Comparison of ENCODE assay signal across 20 cellular contexts in genomic region chr9:18825775-18826174, GRCh38.
DNase-seq lines count a peak whose midpoint lies in the region; ATAC-seq and TF ChIP-seq lines count a peak whose summit lies in the region.
"Had no signal": no experiment of that assay in that cellular context is flagged by ENCODE, and none has a peak within 500 bp of the region (broad histone marks: within the 10 kb centered on the region; RNA-seq: fewer than 3 reads in every experiment).

No MANE protein-coding gene starts in this region.

- H3K4me3 ChIP-seq in CD8-positive, alpha-beta T cell (ENCODE audit: low read depth, low read length) = no peak overlapping the region
- H3K4me3 ChIP-seq in naive thymus-derived CD4-positive, alpha-beta T cell (ENCODE audit: low read length) = no peak overlapping the region
- H3K4me3 ChIP-seq: esophagus muscularis mucosa, sigmoid colon, suprapubic skin, uterus had no signal

- H3K4me1 ChIP-seq in CD8-positive, alpha-beta T cell (ENCODE audit: insufficient read depth, low read length) = peaks cover 9% of the 10 kb centered on the region
- H3K4me1 ChIP-seq in naive thymus-derived CD4-positive, alpha-beta T cell (ENCODE audit: control insufficient read depth in 2 of 2, insufficient read depth in 2 of 2, low read length in 2 of 2) = peaks cover 0 to 8% of the 10 kb centered on the region in 2 donors
- H3K4me1 ChIP-seq: suprapubic skin, uterus had no signal

- no peaks in the 10 kb centered on the region for H3K36me3 Mint-ChIP-seq in activated CD4-positive, alpha-beta T cell treated with anti-CD3 and anti-CD28 coated beads, Interleukin-2, amount 10 ng/mL, durations not matched to agents 24 days and 14 days (ENCODE audit: low read depth)
- no peaks in the 10 kb centered on the region for H3K36me3 Mint-ChIP-seq in CD8-positive, alpha-beta T cell
- H3K36me3 Mint-ChIP-seq in naive thymus-derived CD4-positive, alpha-beta T cell = no peaks in the 10 kb centered on the region
- no peaks in the 10 kb centered on the region for H3K36me3 Mint-ChIP-seq in activated CD4-positive, alpha-beta memory T cell treated with anti-CD3 and anti-CD28 coated beads for 36 hours
- H3K36me3 Mint-ChIP-seq: CD14-positive monocyte, memory B cell, naive B cell had no signal

- ATAC-seq in CD8-positive, alpha-beta T cell = no peak
- ATAC-seq in naive thymus-derived CD4-positive, alpha-beta T cell = no peak
- no peak for ATAC-seq in GM21723 (IDR thresholded peaks at IDR 0.05; ENCODE audit: unreplicated experiment)
- ATAC-seq: activated CD4-positive, CD25-positive, alpha-beta regulatory T cell treated with anti-CD3 and anti-CD28 coated beads, Interleukin-2, amount 50 U/mL, for 24 hours had no signal

- CTCF ChIA-PET in CD8-positive, alpha-beta T cell (lab: Charles Lee) = no interaction called here
- CTCF ChIA-PET in naive thymus-derived CD4-positive, alpha-beta T cell (lab: Charles Lee) = no interaction called here
- CTCF ChIA-PET in activated CD4-positive, alpha-beta memory T cell treated with anti-CD3 and anti-CD28 coated beads for 36 hours (lab: Charles Lee) = no interaction called here

- H3K4me1 Mint-ChIP-seq in activated CD4-positive, alpha-beta T cell treated with anti-CD3 and anti-CD28 coated beads, Interleukin-2, amount 10 ng/mL, durations not matched to agents 24 days and 14 days = peaks cover 8% of the 10 kb centered on the region
- H3K4me1 Mint-ChIP-seq in CD8-positive, alpha-beta T cell (ENCODE audit: low read depth) = peaks cover 8% of the 10 kb centered on the region
- H3K4me1 Mint-ChIP-seq in naive thymus-derived CD4-positive, alpha-beta T cell = peaks cover 9 to 32% (median 17%) of the 10 kb centered on the region in 7 donors
- H3K4me1 Mint-ChIP-seq in activated CD4-positive, alpha-beta memory T cell treated with anti-CD3 and anti-CD28 coated beads for 36 hours (ENCODE audit: low read depth) = peaks cover 10% of the 10 kb centered on the region
- H3K4me1 Mint-ChIP-seq: CD14-positive monocyte, memory B cell, naive B cell had no signal

- peak overlapping the region; percentile 0 for H3K27ac Mint-ChIP-seq in activated CD4-positive, alpha-beta T cell treated with anti-CD3 and anti-CD28 coated beads, Interleukin-2, amount 10 ng/mL, durations not matched to agents 24 days and 14 days
- H3K27ac Mint-ChIP-seq in CD8-positive, alpha-beta T cell = peak overlapping the region; percentile 35
- peak overlapping the region; percentile 1 to 76 (median 44) for H3K27ac Mint-ChIP-seq in naive thymus-derived CD4-positive, alpha-beta T cell
- H3K27ac Mint-ChIP-seq in activated CD4-positive, alpha-beta memory T cell treated with anti-CD3 and anti-CD28 coated beads for 36 hours = no peak overlapping the region
- H3K27ac Mint-ChIP-seq: CD14-positive monocyte, memory B cell, naive B cell had no signal

- no peaks in the 10 kb centered on the region for H3K9me3 ChIP-seq in CD8-positive, alpha-beta T cell (ENCODE audit: low read length)
- no peaks in the 10 kb centered on the region for H3K9me3 ChIP-seq in naive thymus-derived CD4-positive, alpha-beta T cell (ENCODE audit: control insufficient read depth in 2 of 3, low read length in 3 of 3)
- H3K9me3 ChIP-seq: esophagus muscularis mucosa, sigmoid colon, suprapubic skin, uterus had no signal

- H3K27me3 ChIP-seq in CD8-positive, alpha-beta T cell (ENCODE audit: insufficient read depth, low read length) = no peaks in the 10 kb centered on the region
- no peaks in the 10 kb centered on the region for H3K27me3 ChIP-seq in naive thymus-derived CD4-positive, alpha-beta T cell (ENCODE audit: control insufficient read depth in 2 of 2, insufficient read depth in 2 of 2, low read length in 2 of 2)
- H3K27me3 ChIP-seq: esophagus muscularis mucosa, sigmoid colon, suprapubic skin, uterus had no signal

- intact Hi-C loops in activated CD4-positive, alpha-beta T cell treated with anti-CD3 and anti-CD28 coated beads, Interleukin-2, amount 10 ng/mL, durations not matched to agents 24 days and 14 days (cut with micrococcal nuclease) = no loop called here
- intact Hi-C loops in CD8-positive, alpha-beta T cell (cut with DNase I, micrococcal nuclease) = no loop called here
- intact Hi-C loops in naive thymus-derived CD4-positive, alpha-beta T cell (cut with micrococcal nuclease) = no loop called here
- intact Hi-C loops in activated CD4-positive, alpha-beta memory T cell treated with anti-CD3 and anti-CD28 coated beads for 36 hours (cut with micrococcal nuclease) = no loop called here

- peaks cover 4% of the 10 kb centered on the region for H3K27me3 Mint-ChIP-seq in activated CD4-positive, alpha-beta T cell treated with anti-CD3 and anti-CD28 coated beads, Interleukin-2, amount 10 ng/mL, durations not matched to agents 24 days and 14 days
- H3K27me3 Mint-ChIP-seq in CD8-positive, alpha-beta T cell (ENCODE audit: low read depth) = no peaks in the 10 kb centered on the region
- H3K27me3 Mint-ChIP-seq in naive thymus-derived CD4-positive, alpha-beta T cell = peaks cover 0 to 2% (median 0%) of the 10 kb centered on the region in 5 donors
- no peaks in the 10 kb centered on the region for H3K27me3 Mint-ChIP-seq in activated CD4-positive, alpha-beta memory T cell treated with anti-CD3 and anti-CD28 coated beads for 36 hours
- H3K27me3 Mint-ChIP-seq: naive B cell had no signal

- POLR2A ChIA-PET in CD8-positive, alpha-beta T cell (lab: Charles Lee) = interaction anchor here (0.6 kb wide), 1 partner anchor 99 kb away, joined by 4 read pairs; no protein-coding TSS in a partner anchor
- POLR2A ChIA-PET in naive thymus-derived CD4-positive, alpha-beta T cell (lab: Charles Lee) = no interaction called here
- POLR2A ChIA-PET in activated CD4-positive, alpha-beta memory T cell treated with anti-CD3 and anti-CD28 coated beads for 36 hours (lab: Charles Lee) = no interaction called here

- H3K27ac ChIP-seq in CD8-positive, alpha-beta T cell (ENCODE audit: low read depth, low read length) = no peak overlapping the region
- peak overlapping the region; percentile 70 for H3K27ac ChIP-seq in VCaP
- no peak overlapping the region for H3K27ac ChIP-seq in naive thymus-derived CD4-positive, alpha-beta T cell (ENCODE audit: low read depth, low read length)
- H3K27ac ChIP-seq: sigmoid colon, suprapubic skin had no signal

- peak overlapping the region; percentile 4 for H3K4me3 Mint-ChIP-seq in activated CD4-positive, alpha-beta T cell treated with anti-CD3 and anti-CD28 coated beads, Interleukin-2, amount 10 ng/mL, durations not matched to agents 24 days and 14 days
- no peak overlapping the region for H3K4me3 Mint-ChIP-seq in CD8-positive, alpha-beta T cell
- peak overlapping the region in 9 of 10 donors; percentile 3 to 61 (median 44) for H3K4me3 Mint-ChIP-seq in naive thymus-derived CD4-positive, alpha-beta T cell
- H3K4me3 Mint-ChIP-seq in activated CD4-positive, alpha-beta memory T cell treated with anti-CD3 and anti-CD28 coated beads for 36 hours = no peak overlapping the region
- H3K4me3 Mint-ChIP-seq: CD14-positive monocyte, memory B cell, naive B cell had no signal

- TF ChIP-seq CTCF in CD8-positive, alpha-beta T cell (IDR thresholded peaks at IDR 0.05) = no peak
- TF ChIP-seq CTCF in VCaP (conservative IDR thresholded peaks at IDR 0.05) = no peak

- H3K36me3 ChIP-seq in CD8-positive, alpha-beta T cell (ENCODE audit: insufficient read depth, low read length) = no peaks in the 10 kb centered on the region
- H3K36me3 ChIP-seq in naive thymus-derived CD4-positive, alpha-beta T cell (ENCODE audit: control insufficient read depth in 2 of 3, insufficient read depth in 3 of 3, low read length in 3 of 3) = no peaks in the 10 kb centered on the region
- H3K36me3 ChIP-seq: sigmoid colon, suprapubic skin, uterus had no signal

- H3K9me3 Mint-ChIP-seq in activated CD4-positive, alpha-beta T cell treated with anti-CD3 and anti-CD28 coated beads, Interleukin-2, amount 10 ng/mL, durations not matched to agents 24 days and 14 days = no peaks in the 10 kb centered on the region
- H3K9me3 Mint-ChIP-seq in CD8-positive, alpha-beta T cell = no peaks in the 10 kb centered on the region
- no peaks in the 10 kb centered on the region for H3K9me3 Mint-ChIP-seq in naive thymus-derived CD4-positive, alpha-beta T cell
- H3K9me3 Mint-ChIP-seq in activated CD4-positive, alpha-beta memory T cell treated with anti-CD3 and anti-CD28 coated beads for 36 hours = no peaks in the 10 kb centered on the region
- H3K9me3 Mint-ChIP-seq: memory B cell had no signal

- peak; percentile 62 for DNase-seq in activated CD4-positive, alpha-beta T cell treated with anti-CD3 and anti-CD28 coated beads, Interleukin-2, amount 10 ng/mL, durations not matched to agents 24 days and 14 days
- DNase-seq in activated CD4-positive, alpha-beta T cell treated with anti-CD3 and anti-CD28 coated beads, Interleukin-2, amount 50 U/mL, for 1 hour = no peak
- no peak for DNase-seq in CD8-positive, alpha-beta T cell
- peak in 3 of 9 donors; percentile 8 to 30 (median 28) for DNase-seq in naive thymus-derived CD4-positive, alpha-beta T cell
- DNase-seq in COLO829 (ENCODE audit: low spot score) = no peak
- DNase-seq in activated CD4-positive, alpha-beta memory T cell treated with anti-CD3 and anti-CD28 coated beads for 36 hours = no peak
- DNase-seq: activated effector memory CD4-positive, alpha-beta T cell treated with anti-CD3 and anti-CD28 coated beads, Interleukin-2, amount 50 U/mL, for 16 hours; effector CD4-positive, alpha-beta T cell; naive B cell; NCI-H446 treated with DMSO at 0.1 percent for 48 hours; sigmoid colon; T1000; uterus had no signal

Comparison
In these comparisons a context has a peak if more than half of its experiments do, and no peak if none do; other contexts are left out.
1. H3K4me3 Mint-ChIP-seq: peak in activated CD4-positive, alpha-beta T cell treated with anti-CD3 and anti-CD28 coated beads, Interleukin-2, amount 10 ng/mL, durations not matched to agents 24 days and 14 days (single experiment) and naive thymus-derived CD4-positive, alpha-beta T cell (9 of 10); none in CD8-positive, alpha-beta T cell (single experiment) and activated CD4-positive, alpha-beta memory T cell treated with anti-CD3 and anti-CD28 coated beads for 36 hours (single experiment).